Comparison of ENCODE assay signal across 8 cellular contexts in genomic region chr3:194682651-194683310, GRCh38. TPM values are rescaled to one million over a fixed set of nuclear protein-coding genes. Genes with fewer than 3 reads are reported as not detected.
DNase-seq lines count a peak whose midpoint lies in the region; ATAC-seq and TF ChIP-seq lines count a peak whose summit lies in the region.

No MANE protein-coding gene starts in this region.

- H3K4me3 Mint-ChIP-seq in neural progenitor cell = no peak overlapping the region

- H3K27me3 Mint-ChIP-seq in neural progenitor cell (ENCODE audit: insufficient read depth, low read depth) = peaks cover 28% of the 10 kb centered on the region

- H3K9ac ChIP-seq in fibroblast of lung (ENCODE audit: insufficient read depth, low read length) (no peak overlapping the region), neural progenitor cell (no peak overlapping the region)

- peaks cover 23% of the 10 kb centered on the region for H3K4me1 Mint-ChIP-seq in neural progenitor cell

- H3K4me3 ChIP-seq in Panc1 (ENCODE audit: low read depth in 2 of 2, low read length in 2 of 2) (peak overlapping the region in 1 of 2 experiments; percentile 15; a peak in 1 of 4 replicates), fibroblast of lung (replicated peaks in 1 of 4; ENCODE audit: control extremely low read depth in 1 of 4, insufficient read depth in 1 of 4, low read depth in 3 of 4, low read length in 4 of 4) (no peak overlapping the region), neural progenitor cell (no peak overlapping the region), suprapubic skin (no peak overlapping the region)

- H3K27me3 ChIP-seq in Panc1 (ENCODE audit: control insufficient read depth, insufficient read depth, low read length) (no peaks in the 10 kb centered on the region), fibroblast of lung (ENCODE audit: control insufficient read depth, insufficient read depth, low read length) (no peaks in the 10 kb centered on the region), neural progenitor cell (peaks cover 36% of the 10 kb centered on the region), suprapubic skin (peaks cover 4% of the 10 kb centered on the region)

- 14% methylated on average over 8 of the region's 15 CpGs for WGBS in suprapubic skin

- H3F3A ChIP-seq in neural progenitor cell (ENCODE audit: low read depth) = peaks cover 19% of the 10 kb centered on the region

- H3K9me3 ChIP-seq in Panc1 (ENCODE audit: control insufficient read depth, insufficient read depth, low read depth, low read length) (no peaks in the 10 kb centered on the region), fibroblast of lung (ENCODE audit: control insufficient read depth, insufficient read depth, low read depth, low read length) (no peaks in the 10 kb centered on the region), neural progenitor cell (ENCODE audit: low read depth) (no peaks in the 10 kb centered on the region), suprapubic skin (no peaks in the 10 kb centered on the region)

- H4K20me1 ChIP-seq in fibroblast of lung (ENCODE audit: control insufficient read depth, extremely low read depth, insufficient read depth, low read length) = no peaks in the 10 kb centered on the region
- no peaks in the 10 kb centered on the region for H4K20me1 ChIP-seq in neural progenitor cell (ENCODE audit: low read depth)

- in situ Hi-C loops in Panc1 (cut with HindIII; ENCODE audit: low pct_unique_long_range_greater_than_20kb, low sequenced_read_pairs) = no loop called here

- no peak for TF ChIP-seq POLR2A in suprapubic skin (IDR thresholded peaks at IDR 0.05)

- peak overlapping the region; percentile 83 for H2AFZ ChIP-seq in fibroblast of lung (ENCODE audit: low read length)
- H2AFZ ChIP-seq in neural progenitor cell (replicated peaks) = no peak overlapping the region

- TF ChIP-seq EP300 in suprapubic skin (IDR thresholded peaks at IDR 0.05) = no peak

- POLR2A ChIA-PET in Panc1 (lab: Charles Lee) = interaction anchor here (0.6 kb wide), 1 partner anchor 576 kb away, joined by 3 read pairs; no protein-coding TSS in a partner anchor

- H3K27ac ChIP-seq in Panc1 (ENCODE audit: low read length) (peak overlapping the region; percentile 39), fibroblast of lung (ENCODE audit: insufficient read depth, low read length) (no peak overlapping the region), neural progenitor cell (no peak overlapping the region), suprapubic skin (peak overlapping the region; percentile 64)

- TF ChIP-seq CTCF in Panc1 (IDR thresholded peaks at IDR 0.05) = peak; percentile 95
- peak; percentile 87 to 93 for TF ChIP-seq CTCF in fibroblast of lung (conservative IDR thresholded peaks at IDR 0.05 in 1 of 2, IDR thresholded peaks at IDR 0.05 in 1 of 2; ENCODE audit: low read depth in 1 of 2, low read length in 2 of 2)
- peak; percentile 87 for TF ChIP-seq CTCF in neural progenitor cell (IDR thresholded peaks at IDR 0.05)
- TF ChIP-seq CTCF in suprapubic skin (IDR thresholded peaks at IDR 0.05) = peak; percentile 78 to 90

- H3K36me3 ChIP-seq in Panc1 (ENCODE audit: control insufficient read depth, insufficient read depth, low read length) = no peaks in the 10 kb centered on the region
- H3K36me3 ChIP-seq in fibroblast of lung (ENCODE audit: control insufficient read depth, insufficient read depth, low read length) = no peaks in the 10 kb centered on the region
- no peaks in the 10 kb centered on the region for H3K36me3 ChIP-seq in neural progenitor cell
- no peaks in the 10 kb centered on the region for H3K36me3 ChIP-seq in suprapubic skin

- CTCF ChIA-PET in Panc1 (lab: Charles Lee) = interaction anchor here (0.5 to 2.2 kb wide), 18 partner anchors 11 to 1272 kb away, joined by 3 to 22 read pairs (median 4); partner anchors contain the start of genes LSG1 and XXYLT1

- H3K4me2 ChIP-seq in fibroblast of lung (ENCODE audit: extremely low read depth, insufficient read depth, low read length) (peak overlapping the region; percentile 56), neural progenitor cell (no peak overlapping the region)

- H3K27ac Mint-ChIP-seq in neural progenitor cell = no peak overlapping the region

- intact Hi-C loops in Panc1 (cut with micrococcal nuclease; ENCODE audit: unreplicated experiment) = loop anchor here (1.0 to 10.0 kb wide), 5 partner anchors 192 to 842 kb away; no protein-coding TSS in a partner anchor

- no peaks in the 10 kb centered on the region for H3K36me3 Mint-ChIP-seq in neural progenitor cell

- H3K79me2 ChIP-seq in fibroblast of lung (ENCODE audit: control insufficient read depth, insufficient read depth, low read length) (peaks cover 7% of the 10 kb centered on the region), neural progenitor cell (ENCODE audit: low read depth) (no peaks in the 10 kb centered on the region)

- DNase-seq in COLO668 (lab: John Stamatoyannopoulos, UW; ENCODE audit: unreplicated experiment) (peak; percentile 54), LoVo (ENCODE audit: low spot score) (peak; percentile 82), Panc1 (ENCODE audit: low read depth, low spot score) (peak; percentile 91), fibroblast of lung (ENCODE audit: low read depth in 2 of 2) (peak; percentile 82 to 89), neural progenitor cell (ENCODE audit: low spot score) (peak; percentile 82), suprapubic skin (ENCODE audit: low spot score in 2 of 2) (peak; percentile 80 to 86)
- peak; percentile 74 to 78 for DNase-seq in activated T-cell treated with anti-CD3 and anti-CD28 coated beads, Interleukin-2, amount 50 U/mL, for 48 hours

- BruUV-seq in Panc1 (replicated peaks; lab: Mats Ljungman, UMichigan) = no TSS peak

- peaks cover 4% of the 10 kb centered on the region for H3K9me3 Mint-ChIP-seq in neural progenitor cell

- peaks cover 21% of the 10 kb centered on the region for H3K4me1 ChIP-seq in Panc1 (ENCODE audit: control insufficient read depth, insufficient read depth, low read length)
- H3K4me1 ChIP-seq in fibroblast of lung (ENCODE audit: control insufficient read depth, extremely low read depth, insufficient read depth, low read length) = peaks cover 11% of the 10 kb centered on the region
- H3K4me1 ChIP-seq in neural progenitor cell = peaks cover 5% of the 10 kb centered on the region
- peaks cover 38% of the 10 kb centered on the region for H3K4me1 ChIP-seq in suprapubic skin

- ATAC-seq in GM21515 (IDR thresholded peaks at IDR 0.05; ENCODE audit: unreplicated experiment) (peak; percentile 50), Panc1 (peak; percentile 74)

RNA-seq across cellular contexts. Expression of gene FAM43A, which starts 2.9 kb away (rescaled TPM):
- total RNA-seq in Panc1 (2021; ENCODE audit: unreplicated experiment) (51.4 TPM), fibroblast of lung (7.2 and 8.8 TPM in 2 replicates), neural progenitor cell (ENCODE audit: low replicate concordance) (0.80 and 2.6 TPM in 2 replicates), suprapubic skin (10 to 100 TPM in 3 of 4 donors, 1 to 10 TPM in 1; 9.3 to 60.9 (median 26.9) TPM)
- polyA plus RNA-seq in Panc1 (2012; ENCODE audit: insufficient read length) = 76.9 TPM
- polyA plus RNA-seq in fibroblast of lung = 3.2 and 6.7 TPM in 2 replicates
- polyA plus RNA-seq in fibroblast of lung (2012) = 5.0 and 11.2 TPM in 2 replicates
- polyA minus RNA-seq in fibroblast of lung (ENCODE audit: low replicate concordance) = 0.51 and 1.6 TPM in 2 replicates

RNA-seq across cellular contexts. Expression of gene LSG1, which starts 10.8 kb away (rescaled TPM):
- total RNA-seq in Panc1 (2021; ENCODE audit: unreplicated experiment) = 72.9 TPM
- 52.9 TPM for polyA plus RNA-seq in Panc1 (2012; ENCODE audit: insufficient read length)
- total RNA-seq in fibroblast of lung = 34.7 and 35.3 TPM in 2 replicates
- 27.6 and 34.9 TPM in 2 replicates for polyA plus RNA-seq in fibroblast of lung
- 16.4 and 22.6 TPM in 2 replicates for polyA plus RNA-seq in fibroblast of lung (2012)
- 22.6 and 55.8 TPM in 2 replicates for polyA minus RNA-seq in fibroblast of lung (ENCODE audit: low replicate concordance)
- total RNA-seq in neural progenitor cell (ENCODE audit: low replicate concordance) = 31.0 and 41.2 TPM in 2 replicates
- 10 to 100 TPM; 51.7 to 86.5 (median 56.6) TPM for total RNA-seq in suprapubic skin

RNA-seq across cellular contexts. Expression of gene TMEM44, which starts 49.6 kb away (rescaled TPM):
- total RNA-seq in Panc1 (2021; ENCODE audit: unreplicated experiment) = 70.1 TPM
- polyA plus RNA-seq in Panc1 (2012; ENCODE audit: insufficient read length) = 69.9 TPM
- total RNA-seq in fibroblast of lung = 9.2 and 14.9 TPM in 2 replicates
- 10.8 and 11.0 TPM in 2 replicates for polyA plus RNA-seq in fibroblast of lung
- 12.3 and 13.5 TPM in 2 replicates for polyA plus RNA-seq in fibroblast of lung (2012)
- 12.5 and 14.9 TPM in 2 replicates for polyA minus RNA-seq in fibroblast of lung (ENCODE audit: low replicate concordance)
- total RNA-seq in neural progenitor cell (ENCODE audit: low replicate concordance) = 10.4 and 25.7 TPM in 2 replicates
- total RNA-seq in suprapubic skin = 1 to 10 TPM; 1.5 to 8.2 (median 4.7) TPM

Comparison
In these comparisons a context has a peak if more than half of its experiments do, and no peak if none do; other contexts are left out.
1. H3K27ac ChIP-seq: peak in Panc1 (single experiment) and suprapubic skin (single experiment); none in fibroblast of lung (single experiment) and neural progenitor cell (single experiment).
2. Peak in every context shown above with its lines, with median percentiles within 50 percentile points of each other: DNase-seq and CTCF ChIP-seq.